ENCODE assay signal across 19 cellular contexts in the genomic region with DNA sequence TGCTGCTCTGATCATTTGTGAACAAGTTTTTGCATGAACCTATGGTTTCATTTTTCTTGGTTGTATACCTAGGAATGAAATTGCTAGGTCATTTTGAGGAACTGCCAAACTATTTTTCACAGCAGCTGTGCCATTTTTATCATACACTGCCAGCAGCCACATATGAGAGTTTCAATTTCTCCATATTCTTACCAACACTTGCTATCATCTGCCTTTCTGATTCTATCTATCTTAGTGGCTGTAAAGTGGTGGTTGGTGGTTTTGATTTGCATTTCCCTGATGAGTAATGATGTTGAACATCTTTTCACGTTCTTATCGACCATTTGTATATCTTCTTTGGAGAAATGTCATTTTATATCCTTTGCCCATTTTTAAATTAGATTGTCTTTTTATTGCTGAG.
DNase-seq lines count a peak whose midpoint lies in the region; ATAC-seq lines count a peak whose summit lies in the region.
"Had no signal": no experiment of that assay in that cellular context is flagged by ENCODE, and none has a peak within 500 bp of the region (broad histone marks: within the 10 kb centered on the region; RNA-seq: fewer than 3 reads in every experiment).

No MANE protein-coding gene starts in this region.

- H2AFZ ChIP-seq in Karpas-422 (ENCODE audit: low read length) = no peak overlapping the region

- H3K9ac ChIP-seq in Karpas-422 (ENCODE audit: low read length) = no peak overlapping the region

- no peak for DNase-seq in activated T-cell treated with anti-CD3 and anti-CD28 coated beads, Interleukin-2, amount 50 U/mL, for 72 hours
- no peak for DNase-seq in activated T-cell treated with anti-CD3 and anti-CD28 coated beads for 4 hours
- no peak for DNase-seq in stimulated activated naive CD8-positive, alpha-beta T cell treated with anti-CD3 and anti-CD28 coated beads, Interleukin-15, amount 100 ng/mL, for 72 hours
- no peak for DNase-seq in SIG-M5 treated with dmso at 0.1 percent for 504 hours (lab: John Stamatoyannopoulos, UW; ENCODE audit: unreplicated experiment)
- DNase-seq in Karpas-422 = no peak
- DNase-seq: activated naive CD4-positive, alpha-beta T cell; CD4-positive, alpha-beta T cell; colonic mucosa; DMS79 treated with DMSO at 0.1 percent for 48 hours; foreskin keratinocyte; NCI-H1092 had no signal

- no peaks in the 10 kb centered on the region for H3K4me1 Mint-ChIP-seq in activated T-cell treated with anti-CD3 and anti-CD28 coated beads, Interleukin-2, amount 50 U/mL, for 72 hours (ENCODE audit: low read depth)
- no peaks in the 10 kb centered on the region for H3K4me1 Mint-ChIP-seq in stimulated activated naive CD8-positive, alpha-beta T cell treated with anti-CD3 and anti-CD28 coated beads, Interleukin-15, amount 100 ng/mL, for 72 hours

- peak overlapping the region; percentile 58 for H3K27ac Mint-ChIP-seq in activated T-cell treated with anti-CD3 and anti-CD28 coated beads, Interleukin-2, amount 50 U/mL, for 72 hours
- peak overlapping the region in 1 of 2 donors; percentile 20 for H3K27ac Mint-ChIP-seq in stimulated activated naive CD8-positive, alpha-beta T cell treated with anti-CD3 and anti-CD28 coated beads, Interleukin-15, amount 100 ng/mL, for 72 hours
- H3K27ac Mint-ChIP-seq: CD4-positive, alpha-beta T cell; nephron; stimulated activated naive CD8-positive, alpha-beta T cell treated with anti-CD3 and anti-CD28 coated beads, Interleukin-15, Interleukin-2, amounts not matched to agents 100 ng/mL and 50 ng/mL, for 24 hours had no signal

- no peaks in the 10 kb centered on the region for H3K9me3 Mint-ChIP-seq in activated T-cell treated with anti-CD3 and anti-CD28 coated beads, Interleukin-2, amount 50 U/mL, for 72 hours
- no peaks in the 10 kb centered on the region for H3K9me3 Mint-ChIP-seq in stimulated activated naive CD8-positive, alpha-beta T cell treated with anti-CD3 and anti-CD28 coated beads, Interleukin-15, amount 100 ng/mL, for 72 hours
- H3K9me3 Mint-ChIP-seq: CD4-positive, alpha-beta T cell; stimulated activated naive CD8-positive, alpha-beta T cell treated with anti-CD3 and anti-CD28 coated beads, Interleukin-15, Interleukin-2, amounts not matched to agents 100 ng/mL and 50 ng/mL, for 24 hours had no signal

- no peaks in the 10 kb centered on the region for H3K9me3 ChIP-seq in Karpas-422 (ENCODE audit: low read length)
- H3K9me3 ChIP-seq: A549, colonic mucosa, prostate gland had no signal

- no peak overlapping the region for H3K4me3 Mint-ChIP-seq in activated T-cell treated with anti-CD3 and anti-CD28 coated beads, Interleukin-2, amount 50 U/mL, for 72 hours
- H3K4me3 Mint-ChIP-seq in stimulated activated naive CD8-positive, alpha-beta T cell treated with anti-CD3 and anti-CD28 coated beads, Interleukin-15, amount 100 ng/mL, for 72 hours = no peak overlapping the region
- H3K4me3 Mint-ChIP-seq: CD4-positive, alpha-beta T cell; nephron; stimulated activated naive CD8-positive, alpha-beta T cell treated with anti-CD3 and anti-CD28 coated beads, Interleukin-15, Interleukin-2, amounts not matched to agents 100 ng/mL and 50 ng/mL, for 24 hours had no signal

- H3K27me3 ChIP-seq in Karpas-422 (ENCODE audit: low read length) = no peaks in the 10 kb centered on the region
- H3K27me3 ChIP-seq: colonic mucosa, foreskin keratinocyte had no signal

- no peak overlapping the region for H3K27ac ChIP-seq in Karpas-422 (ENCODE audit: low read length)
- H3K27ac ChIP-seq: A549, colonic mucosa, foreskin keratinocyte, prostate gland had no signal

- H3K4me2 ChIP-seq in Karpas-422 (ENCODE audit: low read depth, low read length, poor library complexity, severe bottlenecking) = no peak overlapping the region
- H3K4me2 ChIP-seq: A549 had no signal

- ATAC-seq in activated T-cell treated with anti-CD3 and anti-CD28 coated beads, Interleukin-2, amount 50 U/mL, for 72 hours (replicated peaks in 1 of 2) = peak; percentile 41 to 47
- ATAC-seq in GM21717 (IDR thresholded peaks at IDR 0.05; ENCODE audit: unreplicated experiment) (peak; percentile 95), HG03520 (IDR thresholded peaks at IDR 0.05; ENCODE audit: unreplicated experiment) (peak; percentile 64), HG03097 (IDR thresholded peaks at IDR 0.05; ENCODE audit: low FRiP score, unreplicated experiment) (no peak)
- ATAC-seq in stimulated activated naive CD8-positive, alpha-beta T cell treated with anti-CD3 and anti-CD28 coated beads, Interleukin-15, amount 100 ng/mL, for 72 hours = peak; percentile 61
- ATAC-seq: A549; activated CD4-positive, CD25-positive, alpha-beta regulatory T cell treated with anti-CD3 and anti-CD28 coated beads, Interleukin-2, amount 50 U/mL, for 24 hours; foreskin keratinocyte had no signal

- no peaks in the 10 kb centered on the region for H3K36me3 Mint-ChIP-seq in activated T-cell treated with anti-CD3 and anti-CD28 coated beads, Interleukin-2, amount 50 U/mL, for 72 hours (ENCODE audit: insufficient read depth in 2 of 2)

- H3K4me3 ChIP-seq in Karpas-422 (ENCODE audit: low read length) = no peak overlapping the region
- H3K4me3 ChIP-seq: A549, colonic mucosa, prostate gland had no signal

- H3K79me2 ChIP-seq in Karpas-422 (ENCODE audit: low read length) = no peaks in the 10 kb centered on the region

- no peaks in the 10 kb centered on the region for H3K36me3 ChIP-seq in Karpas-422 (ENCODE audit: insufficient read depth, low read length)
- H3K36me3 ChIP-seq: colonic mucosa, prostate gland had no signal

- peaks cover 7% of the 10 kb centered on the region for H3K4me1 ChIP-seq in Karpas-422 (ENCODE audit: low read length)
- H3K4me1 ChIP-seq: A549, colonic mucosa, foreskin keratinocyte, prostate gland had no signal

- no peaks in the 10 kb centered on the region for H4K20me1 ChIP-seq in Karpas-422 (ENCODE audit: insufficient read depth, low read depth, low read length)

- no peaks in the 10 kb centered on the region for H3K9me2 ChIP-seq in Karpas-422 (replicated peaks; ENCODE audit: insufficient read depth, low read length)

- H3K27me3 Mint-ChIP-seq in activated T-cell treated with anti-CD3 and anti-CD28 coated beads, Interleukin-2, amount 50 U/mL, for 72 hours (ENCODE audit: low read depth) = peaks cover 9% of the 10 kb centered on the region
- peaks cover 8% of the 10 kb centered on the region for H3K27me3 Mint-ChIP-seq in stimulated activated naive CD8-positive, alpha-beta T cell treated with anti-CD3 and anti-CD28 coated beads, Interleukin-15, amount 100 ng/mL, for 72 hours
